ENCODE assay signal across 17 cellular contexts in the genomic region with DNA sequence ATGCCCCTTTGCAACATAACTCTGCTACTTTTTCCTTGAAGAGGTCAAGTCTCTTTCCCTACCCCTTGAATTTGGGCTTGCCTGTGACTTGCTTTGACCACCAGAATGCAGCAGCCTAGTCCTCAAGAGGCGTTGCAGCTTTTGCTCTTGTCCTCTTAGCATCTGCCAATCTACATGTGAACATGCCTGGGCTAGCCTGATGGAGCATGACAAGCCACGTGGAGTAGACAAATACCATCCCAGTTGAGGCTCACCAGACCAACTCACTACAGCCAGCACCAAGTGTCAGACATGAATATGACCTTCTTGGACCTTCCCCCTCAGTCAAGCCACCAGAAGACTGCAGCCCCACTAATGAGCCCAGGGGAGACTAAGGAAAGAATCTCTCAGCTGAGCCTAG. TPM values are rescaled to one million over a fixed set of nuclear protein-coding genes. Genes with fewer than 3 reads are reported as not detected.
A peak's percentile ranks its signal among the peaks of the same experiment; 100 is the strongest.
DNase-seq lines count a peak whose midpoint lies in the region; ATAC-seq and TF ChIP-seq lines count a peak whose summit lies in the region.
"Had no signal": no experiment of that assay in that cellular context is flagged by ENCODE, and none has a peak within 500 bp of the region (broad histone marks: within the 10 kb centered on the region; RNA-seq: fewer than 3 reads in every experiment).

No MANE protein-coding gene starts in this region.

- no peak for TF ChIP-seq CTCF in epithelial cell of esophagus (IDR thresholded peaks at IDR 0.05; ENCODE audit: insufficient read depth, low read depth, low read length, missing control alignments)

- DNase-seq in NCI-H446 treated with DMSO at 0.1 percent for 48 hours (lab: John Stamatoyannopoulos, UW), result peak; percentile 5
- no peak for DNase-seq in NCI-H446 (lab: John Stamatoyannopoulos, UW)
- peak; percentile 4 for DNase-seq in NCI-H1105 treated with DMSO at 0.1 percent for 48 hours (lab: John Stamatoyannopoulos, UW)
- peak; percentile 62 for DNase-seq in epithelial cell of esophagus (ENCODE audit: low read depth)
- peak; percentile 30 for DNase-seq in posterior vena cava (ENCODE audit: low spot score)
- DNase-seq in SKM-1 treated with dmso at 0.1 percent for 144 hours (lab: John Stamatoyannopoulos, UW; ENCODE audit: unreplicated experiment), result no peak
- no peak for DNase-seq in left lobe of liver (ENCODE audit: low spot score)
- DNase-seq: activated CD4-positive, alpha-beta T cell treated with anti-CD3 and anti-CD28 coated beads for 48 hours; naive B cell; NCI-H187 treated with DMSO at 0.1 percent for 48 hours; NCI-H524 treated with DMSO at 0.1 percent for 48 hours; pancreas; SW 1271; testis had no signal

- no peak overlapping the region for H3K4me3 ChIP-seq in epithelial cell of esophagus (ENCODE audit: low read length)
- H3K4me3 ChIP-seq: pancreas, testis had no signal

- intact Hi-C loops in posterior vena cava (cut with DNase I), result no loop called here

- ATAC-seq in HG02623 (IDR thresholded peaks at IDR 0.05; ENCODE audit: unreplicated experiment) (no peak), left lobe of liver (no peak)
- ATAC-seq: sciatic nerve; stimulated activated effector memory CD8-positive, alpha-beta T cell treated with anti-CD3 and anti-CD28 coated beads, Interleukin-12 subunit alpha, Interleukin-12 subunit beta, amount 100 ng/mL, for 72 hours had no signal

RNA-seq across cellular contexts. Expression of a gene that starts 32.9 kb away (rescaled TPM):
- total RNA-seq in posterior vena cava (10 to 100 TPM; 49.9 to 56.5 TPM), left lobe of liver (26.8 TPM)

Comparison
In these comparisons a context has a peak if more than half of its experiments do, and no peak if none do; other contexts are left out.
1. DNase-seq: peak in NCI-H446 treated with DMSO at 0.1 percent for 48 hours (single experiment), NCI-H1105 treated with DMSO at 0.1 percent for 48 hours (single experiment), epithelial cell of esophagus (single experiment) and posterior vena cava (single experiment); none in NCI-H446 (0 of 2), SKM-1 treated with dmso at 0.1 percent for 144 hours (single experiment) and left lobe of liver (single experiment).